In the genomic region with DNA sequence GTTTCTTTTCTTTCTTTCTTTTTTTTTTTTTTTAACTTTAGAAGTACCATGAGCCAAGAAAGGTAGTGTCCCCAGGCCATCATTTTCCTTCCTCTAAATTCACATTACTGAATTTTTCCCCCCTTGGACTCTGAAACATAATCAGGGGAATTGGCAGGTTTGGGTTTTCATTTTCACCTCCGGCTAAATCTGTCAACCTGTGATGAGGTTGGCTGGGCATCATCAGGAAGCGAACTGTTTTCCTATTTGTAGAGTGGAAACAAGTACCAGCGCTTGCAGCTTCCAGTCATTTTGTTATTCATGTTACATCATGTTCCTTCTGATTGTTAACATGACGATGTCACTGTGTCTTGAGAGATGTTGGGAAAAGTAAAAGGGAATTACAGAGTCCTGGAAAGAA, we compare ENCODE assay signal across 9 cellular contexts.
"Had no signal": no experiment of that assay in that cellular context is flagged by ENCODE, and none has a peak within 500 bp of the region (broad histone marks: within the 10 kb centered on the region; RNA-seq: fewer than 3 reads in every experiment).

No MANE protein-coding gene starts in this region.

- DNase-seq: GM23248, GOT3, H7, HFFc6, KBM-7 had no signal

- H3K4me1 ChIP-seq: HAP-1 had no signal

- H3K36me3 ChIP-seq: HAP-1 had no signal

- H3K9me3 ChIP-seq: HAP-1 had no signal

- H3K27ac ChIP-seq: GM23248, HL-60 had no signal

- H3K4me3 ChIP-seq: GM23248, HAP-1 had no signal

- ATAC-seq: HCT116, HepG2 had no signal
